9 cellular contexts compared by ENCODE assay signal in genomic region chr4:2867758-2868491, GRCh38. TPM values are rescaled to one million over a fixed set of nuclear protein-coding genes. Genes with fewer than 3 reads are reported as not detected.
A peak's percentile ranks its signal among the peaks of the same experiment; 100 is the strongest.
DNase-seq lines count a peak whose midpoint lies in the region; ATAC-seq lines count a peak whose summit lies in the region.
"Had no signal": no experiment of that assay in that cellular context is flagged by ENCODE, and none has a peak within 500 bp of the region (broad histone marks: within the 10 kb centered on the region; RNA-seq: fewer than 3 reads in every experiment).

No MANE protein-coding gene starts in this region.

- no peak for ATAC-seq in GM18517 (IDR thresholded peaks at IDR 0.05; ENCODE audit: unreplicated experiment)

- H3K4me1 ChIP-seq in skeletal muscle tissue (ENCODE audit: control insufficient read depth in 3 of 3, insufficient read depth in 3 of 3, low read length in 3 of 3) = peaks cover 63 to 81% (median 70%) of the 10 kb centered on the region in 3 donors

- peak overlapping the region; percentile 41 to 67 (median 55) for H3K4me3 ChIP-seq in skeletal muscle tissue (ENCODE audit: low read length in 3 of 3)

- no peaks in the 10 kb centered on the region for H3K9me3 ChIP-seq in skeletal muscle tissue (ENCODE audit: control insufficient read depth in 3 of 3, low read length in 3 of 3)

- peak; percentile 11 for DNase-seq in HCEC 1CT
- DNase-seq in astrocyte of the hippocampus (ENCODE audit: low read depth, low spot score) = peak; percentile 55
- peak; percentile 52 for DNase-seq in iPS-NIHi7 (ENCODE audit: extremely low spot score)
- no peak for DNase-seq in NCI-H1930 (lab: John Stamatoyannopoulos, UW)
- DNase-seq in germinal center (ENCODE audit: low spot score) = no peak
- DNase-seq in DMS79 (lab: John Stamatoyannopoulos, UW) = no peak
- DNase-seq: MM.1S had no signal

- H3K27ac ChIP-seq in skeletal muscle tissue (ENCODE audit: low read depth, low read length) = peak overlapping the region; percentile 67

- peak overlapping the region; percentile 34 to 72 (median 60) for H3K9ac ChIP-seq in skeletal muscle tissue (ENCODE audit: low read depth in 1 of 3, low read length in 3 of 3)

- H3K27me3 ChIP-seq in skeletal muscle tissue (ENCODE audit: control insufficient read depth in 3 of 3, insufficient read depth in 3 of 3, low read length in 3 of 3) = no peaks in the 10 kb centered on the region

- no peaks in the 10 kb centered on the region for H3K36me3 ChIP-seq in skeletal muscle tissue (ENCODE audit: control insufficient read depth in 3 of 3, insufficient read depth in 3 of 3, low read length in 3 of 3)

RNA-seq across cellular contexts. Expression of gene ADD1, which starts 24.3 kb away (rescaled TPM):
- total RNA-seq in skeletal muscle tissue = 155 TPM

Comparison
In these comparisons a context has a peak if more than half of its experiments do, and no peak if none do; other contexts are left out.
1. DNase-seq: peak in HCEC 1CT (single experiment), astrocyte of the hippocampus (single experiment) and iPS-NIHi7 (single experiment); none in NCI-H1930 (0 of 2), germinal center (single experiment) and DMS79 (single experiment).